16 cellular contexts compared by ENCODE assay signal in genomic region chr3:140092883-140093536, GRCh38.
DNase-seq lines count a peak whose midpoint lies in the region; ATAC-seq and TF ChIP-seq lines count a peak whose summit lies in the region.
"Had no signal": no experiment of that assay in that cellular context is flagged by ENCODE, and none has a peak within 500 bp of the region (broad histone marks: within the 10 kb centered on the region; RNA-seq: fewer than 3 reads in every experiment).

No MANE protein-coding gene starts in this region.

- H3K27ac ChIP-seq in heart left ventricle, result no peak overlapping the region
- peak overlapping the region; percentile 46 to 75 for H3K27ac ChIP-seq in uterus
- H3K27ac ChIP-seq: ascending aorta, parathyroid adenoma had no signal

- peaks cover 7% of the 10 kb centered on the region for H3K27me3 Mint-ChIP-seq in brain
- H3K27me3 Mint-ChIP-seq in activated CD4-positive, alpha-beta T cell treated with anti-CD3 and anti-CD28 coated beads for 36 hours, result peaks cover 9% of the 10 kb centered on the region

- CTCF ChIA-PET in activated CD4-positive, alpha-beta T cell treated with anti-CD3 and anti-CD28 coated beads for 36 hours (lab: Charles Lee), result no interaction called here

- H3K36me3 ChIP-seq in heart left ventricle, result no peaks in the 10 kb centered on the region
- no peaks in the 10 kb centered on the region for H3K36me3 ChIP-seq in uterus
- H3K36me3 ChIP-seq: ascending aorta, HAP-1 had no signal

- TF ChIP-seq POLR2A in heart left ventricle (IDR thresholded peaks at IDR 0.05), result no peak
- TF ChIP-seq POLR2A in uterus (IDR thresholded peaks at IDR 0.05), result no peak

- H3K4me3 ChIP-seq in heart left ventricle, result no peak overlapping the region
- H3K4me3 ChIP-seq in uterus, result no peak overlapping the region
- H3K4me3 ChIP-seq: ascending aorta, HAP-1 had no signal

- no peaks in the 10 kb centered on the region for H3K27me3 ChIP-seq in heart left ventricle
- no peaks in the 10 kb centered on the region for H3K27me3 ChIP-seq in uterus
- H3K27me3 ChIP-seq: ascending aorta had no signal

- ATAC-seq in left ventricle myocardium superior (peak; percentile 55), heart left ventricle (no peak)
- ATAC-seq in activated CD4-positive, alpha-beta T cell treated with anti-CD3 and anti-CD28 coated beads for 36 hours, result no peak
- ATAC-seq: effector memory CD8-positive, alpha-beta T cell had no signal

- H3K4me1 ChIP-seq in heart left ventricle (peaks cover 0 to 23% (median 8%) of the 10 kb centered on the region in 12 donors), uterus (no peaks in the 10 kb centered on the region)
- H3K4me1 ChIP-seq: ascending aorta, HAP-1, parathyroid adenoma had no signal

- peaks cover 40% of the 10 kb centered on the region for H3K4me1 Mint-ChIP-seq in brain
- H3K4me1 Mint-ChIP-seq in activated CD4-positive, alpha-beta T cell treated with anti-CD3 and anti-CD28 coated beads for 36 hours, result no peaks in the 10 kb centered on the region
- H3K4me1 Mint-ChIP-seq: stimulated activated effector memory CD8-positive, alpha-beta T cell treated with anti-CD3 and anti-CD28 coated beads, Interleukin-12 subunit alpha, Interleukin-12 subunit beta, amount 100 ng/mL, for 72 hours had no signal

- H3K9me3 Mint-ChIP-seq in brain, result peaks cover 2 to 23% (median 13%) of the 10 kb centered on the region in 5 experiments
- H3K9me3 Mint-ChIP-seq in activated CD4-positive, alpha-beta T cell treated with anti-CD3 and anti-CD28 coated beads for 36 hours (ENCODE audit: low read depth), result no peaks in the 10 kb centered on the region

- peak in 1 of 12 donors; percentile 22 for TF ChIP-seq CTCF in heart left ventricle (IDR thresholded peaks at IDR 0.05)
- peak in 1 of 2 experiments; percentile 35 for TF ChIP-seq CTCF in brain (conservative IDR thresholded peaks at IDR 0.05)
- no peak for TF ChIP-seq CTCF in uterus (IDR thresholded peaks at IDR 0.05)

- H3K36me3 Mint-ChIP-seq in brain, result no peaks in the 10 kb centered on the region
- no peaks in the 10 kb centered on the region for H3K36me3 Mint-ChIP-seq in activated CD4-positive, alpha-beta T cell treated with anti-CD3 and anti-CD28 coated beads for 36 hours (ENCODE audit: low read depth)
- H3K36me3 Mint-ChIP-seq: stimulated activated effector memory CD8-positive, alpha-beta T cell treated with anti-CD3 and anti-CD28 coated beads, Interleukin-12 subunit alpha, Interleukin-12 subunit beta, amount 100 ng/mL, for 72 hours had no signal

- POLR2A ChIA-PET in activated CD4-positive, alpha-beta T cell treated with anti-CD3 and anti-CD28 coated beads for 36 hours (lab: Charles Lee), result no interaction called here

- peaks cover 0 to 19% (median 0%) of the 10 kb centered on the region in 12 donors for H3K9me3 ChIP-seq in heart left ventricle
- no peaks in the 10 kb centered on the region for H3K9me3 ChIP-seq in uterus
- H3K9me3 ChIP-seq: ascending aorta, HAP-1 had no signal

- 78 to 94% (median 84%) methylated on average over 6 of the region's 6 CpGs for WGBS in heart left ventricle, 4 donors

- no peak for DNase-seq in left ventricle myocardium superior
- DNase-seq in heart left ventricle, result no peak
- DNase-seq in NAMALWA (ENCODE audit: low spot score), result peak; percentile 17
- no peak for DNase-seq in uterus
- DNase-seq in activated CD4-positive, alpha-beta T cell treated with anti-CD3 and anti-CD28 coated beads for 36 hours, result no peak
- no peak for DNase-seq in medulla oblongata (ENCODE audit: extremely low spot score)
- no peak for DNase-seq in DMS79 (lab: John Stamatoyannopoulos, UW)
- DNase-seq: activated CD4-positive, alpha-beta T cell treated with anti-CD3 and anti-CD28 coated beads for 1 hour; effector memory CD8-positive, alpha-beta T cell; NCI-H2227 treated with DMSO at 0.1 percent for 48 hours; stimulated activated CD4-positive, alpha-beta T cell treated with anti-CD3 and anti-CD28 coated beads, Interleukin-1b, Interleukin-23, amount 100 ng/mL, for 48 hours had no signal

- H3K4me3 Mint-ChIP-seq in brain, result no peak overlapping the region
- no peak overlapping the region for H3K4me3 Mint-ChIP-seq in activated CD4-positive, alpha-beta T cell treated with anti-CD3 and anti-CD28 coated beads for 36 hours
- H3K4me3 Mint-ChIP-seq: effector memory CD8-positive, alpha-beta T cell; stimulated activated effector memory CD8-positive, alpha-beta T cell treated with anti-CD3 and anti-CD28 coated beads, Interleukin-12 subunit alpha, Interleukin-12 subunit beta, amount 100 ng/mL, for 72 hours had no signal

- H3K27ac Mint-ChIP-seq in brain, result peak overlapping the region in 3 of 5 experiments; percentile 20 to 69 (median 43)
- H3K27ac Mint-ChIP-seq in activated CD4-positive, alpha-beta T cell treated with anti-CD3 and anti-CD28 coated beads for 36 hours, result no peak overlapping the region
- H3K27ac Mint-ChIP-seq: effector memory CD8-positive, alpha-beta T cell; stimulated activated effector memory CD8-positive, alpha-beta T cell treated with anti-CD3 and anti-CD28 coated beads, Interleukin-12 subunit alpha, Interleukin-12 subunit beta, amount 100 ng/mL, for 72 hours had no signal

- intact Hi-C loops in left ventricle myocardium superior (cut with micrococcal nuclease) (no loop called here), heart left ventricle (cut with DNase I) (loop anchor here in 1 of 10 donors (5.0 kb wide), 1 partner anchor 326 kb away; no protein-coding TSS in a partner anchor), uterus (cut with DNase I; ENCODE audit: low total_unique reads) (no loop called here)
- intact Hi-C loops in activated CD4-positive, alpha-beta T cell treated with anti-CD3 and anti-CD28 coated beads for 36 hours (cut with DNase I, micrococcal nuclease), result no loop called here

Comparison
In these comparisons a context has a peak if more than half of its experiments do, and no peak if none do; other contexts are left out.
1. H3K27ac ChIP-seq: peak in uterus (2 of 2); none in heart left ventricle (0 of 12).